Comparison of ENCODE assay signal across 8 cellular contexts in the genomic region with DNA sequence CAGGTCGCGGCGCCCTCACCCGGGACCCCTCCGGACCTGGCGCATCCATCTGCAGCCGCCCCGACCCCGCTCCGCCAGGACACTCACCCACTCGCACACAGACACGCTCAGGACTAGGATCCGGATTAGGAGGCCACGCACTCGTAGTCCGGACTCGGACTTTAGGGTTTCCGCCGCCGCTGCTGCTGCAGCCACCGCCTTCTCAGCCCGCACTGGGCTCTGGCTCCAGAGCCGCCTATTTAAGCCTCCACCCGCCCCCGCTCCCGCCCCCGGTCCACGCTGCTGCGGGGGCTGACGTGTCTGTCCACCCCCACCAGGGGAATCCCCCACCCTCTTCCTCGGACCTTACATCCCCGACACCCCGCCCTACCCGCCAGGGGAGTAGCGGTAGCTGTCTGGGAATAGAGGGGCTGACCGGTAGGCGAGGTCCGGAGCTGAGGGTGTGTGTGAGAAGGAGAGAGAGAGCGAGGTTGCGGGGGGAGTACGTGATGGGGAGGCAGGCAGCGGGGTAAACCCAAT. TPM values are rescaled to one million over a fixed set of nuclear protein-coding genes. Genes with fewer than 3 reads are reported as not detected.
DNase-seq lines count a peak whose midpoint lies in the region; ATAC-seq, FAIRE-seq and TF ChIP-seq lines count a peak whose summit lies in the region.

A gene with protein sequence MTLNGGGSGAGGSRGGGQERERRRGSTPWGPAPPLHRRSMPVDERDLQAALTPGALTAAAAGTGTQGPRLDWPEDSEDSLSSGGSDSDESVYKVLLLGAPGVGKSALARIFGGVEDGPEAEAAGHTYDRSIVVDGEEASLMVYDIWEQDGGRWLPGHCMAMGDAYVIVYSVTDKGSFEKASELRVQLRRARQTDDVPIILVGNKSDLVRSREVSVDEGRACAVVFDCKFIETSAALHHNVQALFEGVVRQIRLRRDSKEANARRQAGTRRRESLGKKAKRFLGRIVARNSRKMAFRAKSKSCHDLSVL (minus strand): TSS at position 214 of the 519 bp plus-strand sequence. CDS start 356 bp downstream, outside the sequence.

- peak within 1 kb of the TSS; percentile 36 for H2AFZ ChIP-seq in astrocyte (ENCODE audit: low read depth, low read length)

- TF ChIP-seq CTCF in astrocyte (IDR thresholded peaks at IDR 0.05; ENCODE audit: insufficient read depth, low read depth, low read length), result no peak

- no peaks in the 10 kb centered on the region for H3K79me2 ChIP-seq in astrocyte (ENCODE audit: insufficient read depth, low read length)

- H3K27me3 ChIP-seq in astrocyte (ENCODE audit: insufficient read depth, low read length), result peaks cover 16% of the 10 kb centered on the region
- H3K27me3 ChIP-seq in iPS-20b (ENCODE audit: insufficient read depth, low read length), result peaks cover 60% of the 10 kb centered on the region

- peak within 1 kb of the TSS; percentile 49 for H3K9ac ChIP-seq in astrocyte (ENCODE audit: low read length)
- no peak within 1 kb of the TSS for H3K9ac ChIP-seq in iPS-20b (ENCODE audit: low read depth, low read length)

- peak within 1 kb of the TSS; percentile 59 for H3K27ac ChIP-seq in astrocyte (ENCODE audit: low read depth, low read length)
- no peak within 1 kb of the TSS for H3K27ac ChIP-seq in iPS-20b (ENCODE audit: low read length)

- H3K4me1 ChIP-seq in astrocyte (ENCODE audit: insufficient read depth, low read length) (peaks cover 34% of the 10 kb centered on the region), iPS-20b (ENCODE audit: insufficient read depth, low read length) (no peaks in the 10 kb centered on the region)

- H3K9me3 ChIP-seq in astrocyte (ENCODE audit: insufficient read depth, low read depth, low read length) (no peaks in the 10 kb centered on the region), iPS-20b (ENCODE audit: insufficient read depth, low read depth, low read length) (no peaks in the 10 kb centered on the region)

- H3K4me3 Mint-ChIP-seq in stimulated activated naive CD8-positive, alpha-beta T cell treated with anti-CD3 and anti-CD28 coated beads, Interleukin-15, Interleukin-2, amounts not matched to agents 100 ng/mL and 50 ng/mL, for 24 hours, result peak within 1 kb of the TSS; percentile 48
- peak within 1 kb of the TSS; percentile 80 for H3K4me3 Mint-ChIP-seq in astrocyte (ENCODE audit: unreplicated experiment)
- peak within 1 kb of the TSS; percentile 77 to 78 for H3K4me3 Mint-ChIP-seq in stimulated activated naive B cell treated with anti-CD40 and anti-IgM and Interleukin-4, amounts not matched to agents 10 μg/mL and 1 μg/mL and 100 μg/mL, for 72 hours

- H4K20me1 ChIP-seq in astrocyte (ENCODE audit: insufficient read depth, low read length), result peaks cover 19% of the 10 kb centered on the region

- H3K4me3 ChIP-seq in astrocyte (ENCODE audit: insufficient read depth, low read depth, low read length), result peak within 1 kb of the TSS; percentile 40
- peak within 1 kb of the TSS; percentile 47; the same call in 1 of the 2 replicates for H3K4me3 ChIP-seq in iPS-20b (ENCODE audit: low read length)

- no peaks in the 10 kb centered on the region for H3K36me3 ChIP-seq in astrocyte (ENCODE audit: insufficient read depth, low read length)
- no peaks in the 10 kb centered on the region for H3K36me3 ChIP-seq in iPS-20b (ENCODE audit: insufficient read depth, low read depth, low read length)

- no peak for FAIRE-seq in astrocyte (lab: Jason Lieb, UNC)

- H3K4me1 Mint-ChIP-seq in stimulated activated naive CD8-positive, alpha-beta T cell treated with anti-CD3 and anti-CD28 coated beads, Interleukin-15, Interleukin-2, amounts not matched to agents 100 ng/mL and 50 ng/mL, for 24 hours (ENCODE audit: low read depth), result peaks cover 22% of the 10 kb centered on the region
- H3K4me1 Mint-ChIP-seq in astrocyte (ENCODE audit: low read depth, unreplicated experiment), result peaks cover 29% of the 10 kb centered on the region
- peaks cover 28 to 43% of the 10 kb centered on the region in 2 donors for H3K4me1 Mint-ChIP-seq in stimulated activated naive B cell treated with anti-CD40 and anti-IgM and Interleukin-4, amounts not matched to agents 10 μg/mL and 1 μg/mL and 100 μg/mL, for 72 hours

- H3K9me3 Mint-ChIP-seq in stimulated activated naive CD8-positive, alpha-beta T cell treated with anti-CD3 and anti-CD28 coated beads, Interleukin-15, Interleukin-2, amounts not matched to agents 100 ng/mL and 50 ng/mL, for 24 hours, result no peaks in the 10 kb centered on the region
- H3K9me3 Mint-ChIP-seq in astrocyte (ENCODE audit: unreplicated experiment), result no peaks in the 10 kb centered on the region
- no peaks in the 10 kb centered on the region for H3K9me3 Mint-ChIP-seq in stimulated activated naive B cell treated with anti-CD40 and anti-IgM and Interleukin-4, amounts not matched to agents 10 μg/mL and 1 μg/mL and 100 μg/mL, for 72 hours

- H3K27ac Mint-ChIP-seq in stimulated activated naive CD8-positive, alpha-beta T cell treated with anti-CD3 and anti-CD28 coated beads, Interleukin-15, Interleukin-2, amounts not matched to agents 100 ng/mL and 50 ng/mL, for 24 hours, result no peak within 1 kb of the TSS
- H3K27ac Mint-ChIP-seq in astrocyte (ENCODE audit: unreplicated experiment), result peak within 1 kb of the TSS; percentile 26
- peak within 1 kb of the TSS; percentile 69 for H3K27ac Mint-ChIP-seq in stimulated activated naive B cell treated with anti-CD40 and anti-IgM and Interleukin-4, amounts not matched to agents 10 μg/mL and 1 μg/mL and 100 μg/mL, for 72 hours

- H3K4me2 ChIP-seq in astrocyte (ENCODE audit: low read length), result peak within 1 kb of the TSS; percentile 83

- no peaks in the 10 kb centered on the region for H3K36me3 Mint-ChIP-seq in stimulated activated naive CD8-positive, alpha-beta T cell treated with anti-CD3 and anti-CD28 coated beads, Interleukin-15, Interleukin-2, amounts not matched to agents 100 ng/mL and 50 ng/mL, for 24 hours (ENCODE audit: low read depth)
- H3K36me3 Mint-ChIP-seq in astrocyte (ENCODE audit: low read depth, unreplicated experiment), result peaks cover 7% of the 10 kb centered on the region
- H3K36me3 Mint-ChIP-seq in stimulated activated naive B cell treated with anti-CD40 and anti-IgM and Interleukin-4, amounts not matched to agents 10 μg/mL and 1 μg/mL and 100 μg/mL, for 72 hours, result peaks cover 2 to 15% of the 10 kb centered on the region in 2 donors

- DNase-seq in stimulated activated naive CD8-positive, alpha-beta T cell treated with anti-CD3 and anti-CD28 coated beads, Interleukin-15, Interleukin-2, amounts not matched to agents 100 U/mL and 50 U/mL, for 24 hours, result no peak
- DNase-seq in astrocyte (ENCODE audit: low read depth) (no peak), NCI-H2029 (lab: John Stamatoyannopoulos, UW) (no peak), NCI-H345 treated with DMSO at 0.1 percent for 48 hours (lab: John Stamatoyannopoulos, UW; ENCODE audit: unreplicated experiment) (no peak)
- DNase-seq in stimulated activated naive B cell treated with anti-CD40 and anti-IgM and Interleukin-4, amounts not matched to agents 10 μg/mL and 1 μg/mL and 100 μg/mL, for 72 hours, result no peak

- ATAC-seq in stimulated activated naive CD8-positive, alpha-beta T cell treated with anti-CD3 and anti-CD28 coated beads, Interleukin-15, Interleukin-2, amounts not matched to agents 100 U/mL and 50 U/mL, for 24 hours, result no peak
- peak in 1 of 2 donors; percentile 12 for ATAC-seq in stimulated activated naive B cell treated with anti-CD40 and anti-IgM and Interleukin-4, amounts not matched to agents 10 μg/mL and 1 μg/mL and 100 μg/mL, for 72 hours (replicated peaks)
- ATAC-seq in HG02870 (IDR thresholded peaks at IDR 0.05; ENCODE audit: unreplicated experiment), result no peak

- peaks cover 30% of the 10 kb centered on the region for H3K27me3 Mint-ChIP-seq in stimulated activated naive CD8-positive, alpha-beta T cell treated with anti-CD3 and anti-CD28 coated beads, Interleukin-15, Interleukin-2, amounts not matched to agents 100 ng/mL and 50 ng/mL, for 24 hours
- H3K27me3 Mint-ChIP-seq in astrocyte (ENCODE audit: low read depth, unreplicated experiment), result peaks cover 35% of the 10 kb centered on the region
- peaks cover 32 to 45% of the 10 kb centered on the region in 2 donors for H3K27me3 Mint-ChIP-seq in stimulated activated naive B cell treated with anti-CD40 and anti-IgM and Interleukin-4, amounts not matched to agents 10 μg/mL and 1 μg/mL and 100 μg/mL, for 72 hours

RNA-seq across cellular contexts. Expression of the gene that starts here (rescaled TPM):
- total RNA-seq in astrocyte, result 10.2 and 12.1 TPM in 2 replicates
